In genomic region chr2:24048662-24049484, GRCh38 we compare ENCODE assay signal across 7 cellular contexts.
DNase-seq lines count a peak whose midpoint lies in the region; ATAC-seq and TF ChIP-seq lines count a peak whose summit lies in the region.

No MANE protein-coding gene starts in this region.

- H3K4me3 ChIP-seq in duodenal mucosa (ENCODE audit: low read depth in 1 of 2, low read length in 2 of 2) (peak overlapping the region; percentile 68 to 69), retinal pigment epithelial cell (ENCODE audit: low read length) (peak overlapping the region; percentile 71)

- peaks cover 6% of the 10 kb centered on the region; the same call in 1 of the 2 replicates for H3K4me1 ChIP-seq in ES-I3 (ENCODE audit: insufficient read depth, low read length)
- H3K4me1 ChIP-seq in duodenal mucosa (ENCODE audit: control insufficient read depth in 1 of 2, insufficient read depth in 2 of 2, low read length in 2 of 2), result peaks cover 14 to 15% of the 10 kb centered on the region in 2 donors

- H3K27me3 ChIP-seq in duodenal mucosa (ENCODE audit: control insufficient read depth in 1 of 2, insufficient read depth in 2 of 2, low read length in 2 of 2), result peaks cover 0 to 3% of the 10 kb centered on the region in 2 donors

- TF ChIP-seq CTCF in retinal pigment epithelial cell (conservative IDR thresholded peaks at IDR 0.05; ENCODE audit: low read depth, low read length), result no peak

- H3K9me3 ChIP-seq in ES-I3 (ENCODE audit: control insufficient read depth, insufficient read depth, low read length) (no peaks in the 10 kb centered on the region), duodenal mucosa (ENCODE audit: control insufficient read depth in 1 of 2, low read length in 2 of 2) (no peaks in the 10 kb centered on the region)

- H3K36me3 ChIP-seq in ES-I3 (ENCODE audit: insufficient read depth, low read length), result no peaks in the 10 kb centered on the region
- no peaks in the 10 kb centered on the region for H3K36me3 ChIP-seq in duodenal mucosa (ENCODE audit: control insufficient read depth in 1 of 2, insufficient read depth in 2 of 2, low read length in 2 of 2)

- DNase-seq in NCI-H2029 treated with DMSO at 0.1 percent for 48 hours (lab: John Stamatoyannopoulos, UW) (peak; percentile 12), retinal pigment epithelial cell (ENCODE audit: low read depth) (no peak), DMS153 treated with DMSO at 0.1 percent for 48 hours (lab: John Stamatoyannopoulos, UW; ENCODE audit: unreplicated experiment) (no peak)
- no peak for DNase-seq in stimulated activated CD4-positive, alpha-beta T cell treated with anti-CD3 and anti-CD28 coated beads, Interleukin-1b, Interleukin-23, amount 100 ng/mL, for 48 hours

- H3K9ac ChIP-seq in ES-I3 (ENCODE audit: low read depth, low read length) (peak overlapping the region; percentile 85; the same call in 1 of the 2 replicates), duodenal mucosa (ENCODE audit: low read depth in 1 of 2, low read length in 2 of 2) (no peak overlapping the region)

- no peak for ATAC-seq in HG03354 (IDR thresholded peaks at IDR 0.05; ENCODE audit: poor library complexity, severe bottlenecking, unreplicated experiment)

- no peak overlapping the region for H3K27ac ChIP-seq in duodenal mucosa (ENCODE audit: low read depth, low read length)
